In the genomic region with DNA sequence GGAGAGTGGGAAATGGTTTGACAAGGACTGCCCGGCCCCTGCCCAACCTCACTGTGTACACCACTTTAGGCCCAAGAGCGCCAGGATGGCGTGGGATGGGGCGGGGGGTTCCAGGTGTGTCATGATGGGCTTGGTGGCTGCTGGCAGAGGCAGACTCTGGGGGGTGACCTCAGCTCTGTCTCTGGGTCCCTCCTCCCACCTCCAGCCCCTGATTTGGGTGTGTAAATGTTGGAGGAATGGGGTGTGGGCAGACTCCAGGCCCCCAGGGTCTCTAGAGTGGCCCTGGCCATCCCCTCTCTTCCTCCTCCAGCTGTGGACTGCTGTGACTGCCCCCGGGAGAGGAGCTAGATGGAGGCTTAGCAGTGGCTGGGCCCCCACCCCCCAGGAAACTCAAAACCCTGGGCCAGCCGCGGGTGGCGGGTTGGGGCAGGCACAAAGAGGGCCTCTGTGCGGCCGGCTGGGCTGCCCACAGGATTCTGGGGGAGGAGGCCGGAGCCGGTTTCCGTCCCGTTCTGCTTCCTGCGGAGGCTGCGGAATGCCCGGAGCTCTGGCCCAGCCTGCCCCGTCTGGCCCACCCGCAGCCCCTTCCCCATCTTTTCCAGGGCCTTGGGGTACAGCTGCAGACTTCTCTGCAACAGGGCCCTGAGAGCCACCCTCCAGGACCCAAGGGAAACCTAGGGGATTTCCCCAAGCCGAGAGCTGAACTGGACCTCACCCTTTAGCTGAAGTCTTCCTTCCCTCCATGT, we compare ENCODE assay signal across 8 cellular contexts. TPM values are rescaled to one million over a fixed set of nuclear protein-coding genes. Genes with fewer than 3 reads are reported as not detected.
DNase-seq lines count a peak whose midpoint lies in the region; ATAC-seq and TF ChIP-seq lines count a peak whose summit lies in the region.

No MANE protein-coding gene starts in this region.

- H3K4me1 Mint-ChIP-seq in CD14-positive monocyte (peaks cover 49% of the 10 kb centered on the region), neural crest cell (peaks cover 49% of the 10 kb centered on the region)
- H3K4me1 Mint-ChIP-seq in activated naive CD4-positive, alpha-beta T cell treated with anti-CD3 and anti-CD28 coated beads, Interleukin-2, amount 10 ng/mL, durations not matched to agents 7 days and 5 days: peaks cover 38% of the 10 kb centered on the region

- peak overlapping the region; percentile 82 to 100 (median 99) for H3K27ac ChIP-seq in dorsolateral prefrontal cortex

- no peak for ATAC-seq in HG02852 (IDR thresholded peaks at IDR 0.05; ENCODE audit: unreplicated experiment)

- H3K27ac Mint-ChIP-seq in CD14-positive monocyte (peak overlapping the region in 1 of 7 donors; percentile 62), neural crest cell (ENCODE audit: unreplicated experiment) (peak overlapping the region; percentile 93)
- no peak overlapping the region for H3K27ac Mint-ChIP-seq in activated naive CD4-positive, alpha-beta T cell treated with anti-CD3 and anti-CD28 coated beads, Interleukin-2, amount 10 ng/mL, durations not matched to agents 7 days and 5 days

- H3K27me3 Mint-ChIP-seq in CD14-positive monocyte (ENCODE audit: low read depth in 3 of 3) (peaks cover 13 to 36% (median 24%) of the 10 kb centered on the region in 3 donors), neural crest cell (ENCODE audit: low read depth) (no peaks in the 10 kb centered on the region)
- peaks cover 38% of the 10 kb centered on the region for H3K27me3 Mint-ChIP-seq in activated naive CD4-positive, alpha-beta T cell treated with anti-CD3 and anti-CD28 coated beads, Interleukin-2, amount 10 ng/mL, durations not matched to agents 7 days and 5 days

- H3K4me3 ChIP-seq in dorsolateral prefrontal cortex: peak overlapping the region in 49 of 59 donors; percentile 2 to 67 (median 35)

- peaks cover 19 to 25% of the 10 kb centered on the region in 2 donors for H3K36me3 Mint-ChIP-seq in CD14-positive monocyte
- no peaks in the 10 kb centered on the region for H3K36me3 Mint-ChIP-seq in neural crest cell (ENCODE audit: low read depth)
- H3K36me3 Mint-ChIP-seq in activated naive CD4-positive, alpha-beta T cell treated with anti-CD3 and anti-CD28 coated beads, Interleukin-2, amount 10 ng/mL, durations not matched to agents 7 days and 5 days: no peaks in the 10 kb centered on the region

- H3K9me3 Mint-ChIP-seq in CD14-positive monocyte (peaks cover 0 to 2% (median 0%) of the 10 kb centered on the region in 7 donors), neural crest cell (no peaks in the 10 kb centered on the region)
- H3K9me3 Mint-ChIP-seq in activated naive CD4-positive, alpha-beta T cell treated with anti-CD3 and anti-CD28 coated beads, Interleukin-2, amount 10 ng/mL, durations not matched to agents 7 days and 5 days: no peaks in the 10 kb centered on the region

- H3K27me3 ChIP-seq in dorsolateral prefrontal cortex: no peaks in the 10 kb centered on the region

- CTCF ChIA-PET in activated naive CD4-positive, alpha-beta T cell treated with anti-CD3 and anti-CD28 coated beads, Interleukin-2, amount 10 ng/mL, durations not matched to agents 7 days and 5 days (lab: Charles Lee): interaction anchor here (1.4 to 4.1 kb wide), 2 partner anchors 36 to 94 kb away, joined by 4 to 31 read pairs; no protein-coding TSS in a partner anchor

- intact Hi-C loops in CD14-positive monocyte (cut with micrococcal nuclease) (loop anchor here in 1 of 2 donors (5.0 kb wide), 1 partner anchor 34 kb away; no protein-coding TSS in a partner anchor), dorsolateral prefrontal cortex (cut with DNase I) (no loop called here)

- TF ChIP-seq CTCF in CD14-positive monocyte (IDR thresholded peaks at IDR 0.05): no peak
- peak in 4 of 56 donors; percentile 0 to 43 (median 10) for TF ChIP-seq CTCF in dorsolateral prefrontal cortex (IDR thresholded peaks at IDR 0.05 in 54 of 56, conservative IDR thresholded peaks at IDR 0.05 in 2 of 56; ENCODE audit: low read depth in 1 of 56, partially characterized antibody in 56 of 56)
- no peak for TF ChIP-seq CTCF in neural crest cell (conservative IDR thresholded peaks at IDR 0.05)

- DNase-seq in CD14-positive monocyte (ENCODE audit: low spot score): no peak
- DNase-seq in M059J (ENCODE audit: low read depth): peak; percentile 69
- peak; percentile 51 to 90 (median 87) for DNase-seq in dorsolateral prefrontal cortex
- DNase-seq in neural crest cell (ENCODE audit: low read depth, low spot score): no peak
- DNase-seq in DMS 273 treated with DMSO at 0.1 percent for 48 hours (lab: John Stamatoyannopoulos, UW): no peak
- DNase-seq in NCI-H524 treated with DMSO at 0.1 percent for 48 hours (lab: John Stamatoyannopoulos, UW): no peak
- DNase-seq in activated naive CD4-positive, alpha-beta T cell treated with anti-CD3 and anti-CD28 coated beads, Interleukin-2, amount 10 ng/mL, durations not matched to agents 7 days and 5 days: no peak

- H3K4me3 Mint-ChIP-seq in CD14-positive monocyte (peak overlapping the region; percentile 31 to 55), neural crest cell (peak overlapping the region; percentile 74)
- no peak overlapping the region for H3K4me3 Mint-ChIP-seq in activated naive CD4-positive, alpha-beta T cell treated with anti-CD3 and anti-CD28 coated beads, Interleukin-2, amount 10 ng/mL, durations not matched to agents 7 days and 5 days

RNA-seq across cellular contexts. Expression of a gene that starts 23.1 kb away (rescaled TPM):
- polyA plus RNA-seq in CD14-positive monocyte: 10 to 100 TPM; 33.7 to 37.2 TPM
- 78.6 and 122 TPM in 2 replicates for total RNA-seq in M059J (2014; rRNA removed; shearing (Covaris generic))
- total RNA-seq in dorsolateral prefrontal cortex (100 to 1,000 TPM in 83 of 120 experiments, 10 to 100 TPM in 37; 79.1 to 229 (median 108) TPM), neural crest cell (29.2 and 30.4 TPM in 2 replicates)

Comparison
In these comparisons a context has a peak if more than half of its experiments do, and no peak if none do; other contexts are left out.
1. DNase-seq: peak in M059J (single experiment) and dorsolateral prefrontal cortex (10 of 10); none in CD14-positive monocyte (single experiment), neural crest cell (single experiment), DMS 273 treated with DMSO at 0.1 percent for 48 hours (single experiment), NCI-H524 treated with DMSO at 0.1 percent for 48 hours (single experiment) and activated naive CD4-positive, alpha-beta T cell treated with anti-CD3 and anti-CD28 coated beads, Interleukin-2, amount 10 ng/mL, durations not matched to agents 7 days and 5 days (single experiment).